ENCODE assay signal across 14 cellular contexts in the genomic region with DNA sequence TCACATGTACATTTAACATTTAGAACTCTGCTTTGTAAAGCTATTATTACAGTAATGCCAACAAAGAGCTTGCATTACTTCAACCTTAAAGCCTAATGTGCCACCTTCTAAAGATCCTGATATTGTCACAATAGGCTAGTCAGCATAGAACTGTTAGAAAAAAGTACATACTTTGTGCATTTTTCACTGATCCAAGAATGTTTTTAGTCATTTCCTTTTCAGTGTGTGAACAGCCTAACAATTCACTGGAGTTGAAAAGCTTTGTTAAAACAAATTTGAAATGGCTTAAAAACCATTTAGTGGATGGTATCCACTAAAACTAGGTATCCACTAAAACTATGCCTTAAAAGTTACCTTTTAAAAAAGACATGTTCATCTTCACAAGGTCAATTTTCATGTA. TPM values are rescaled to one million over a fixed set of nuclear protein-coding genes. Genes with fewer than 3 reads are reported as not detected.
DNase-seq lines count a peak whose midpoint lies in the region; ATAC-seq lines count a peak whose summit lies in the region.
"Had no signal": no experiment of that assay in that cellular context is flagged by ENCODE, and none has a peak within 500 bp of the region (broad histone marks: within the 10 kb centered on the region; RNA-seq: fewer than 3 reads in every experiment).

No MANE protein-coding gene starts in this region.

- no peak for ATAC-seq in activated T-helper 17 cell treated with anti-CD3 and anti-CD28 coated beads, Interleukin-2, amount 50 U/mL, for 72 hours (replicated peaks)
- ATAC-seq in stimulated activated naive CD8-positive, alpha-beta T cell treated with anti-CD3 and anti-CD28 coated beads, Interleukin-15, amount 100 ng/mL, for 72 hours = no peak
- ATAC-seq in GM19452 (IDR thresholded peaks at IDR 0.05; ENCODE audit: unreplicated experiment) = no peak
- ATAC-seq: left cardiac atrium; naive thymus-derived CD4-positive, alpha-beta T cell; PC-3; T-cell had no signal

- no peaks in the 10 kb centered on the region for H3K27me3 ChIP-seq in ACC112 (ENCODE audit: insufficient read depth, low read length)
- H3K27me3 ChIP-seq: sigmoid colon had no signal

- H3K36me3 Mint-ChIP-seq in activated T-helper 17 cell treated with anti-CD3 and anti-CD28 coated beads, Interleukin-2, amount 50 U/mL, for 72 hours (ENCODE audit: low read depth) = peaks cover 90% of the 10 kb centered on the region

- no peak overlapping the region for H2AFZ ChIP-seq in ACC112 (ENCODE audit: low read length, unreplicated experiment)

- H3K27me3 Mint-ChIP-seq in activated T-helper 17 cell treated with anti-CD3 and anti-CD28 coated beads, Interleukin-2, amount 50 U/mL, for 72 hours = no peaks in the 10 kb centered on the region
- no peaks in the 10 kb centered on the region for H3K27me3 Mint-ChIP-seq in stimulated activated naive CD8-positive, alpha-beta T cell treated with anti-CD3 and anti-CD28 coated beads, Interleukin-15, amount 100 ng/mL, for 72 hours
- H3K27me3 Mint-ChIP-seq: naive thymus-derived CD4-positive, alpha-beta T cell; T-cell had no signal

- H3K4me3 Mint-ChIP-seq in activated T-helper 17 cell treated with anti-CD3 and anti-CD28 coated beads, Interleukin-2, amount 50 U/mL, for 72 hours = peak overlapping the region; percentile 96
- H3K4me3 Mint-ChIP-seq in stimulated activated naive CD8-positive, alpha-beta T cell treated with anti-CD3 and anti-CD28 coated beads, Interleukin-15, amount 100 ng/mL, for 72 hours = no peak overlapping the region
- H3K4me3 Mint-ChIP-seq: naive thymus-derived CD4-positive, alpha-beta T cell; T-cell had no signal

- peaks cover 32% of the 10 kb centered on the region for H3K79me2 ChIP-seq in ACC112 (ENCODE audit: control insufficient read depth, insufficient read depth, low read length, unreplicated experiment)

- H3K36me3 ChIP-seq in ACC112 (ENCODE audit: insufficient read depth, low read length) = peaks cover 65% of the 10 kb centered on the region

- in situ Hi-C loops in ACHN (cut with HindIII; ENCODE audit: low pct_ligation_motif_present, low pct_unique_long_range_greater_than_20kb, low sequenced_read_pairs) = no loop called here

- H3K4me3 ChIP-seq in ACC112 (ENCODE audit: low read depth, low read length) = no peak overlapping the region
- H3K4me3 ChIP-seq: sigmoid colon had no signal

- DNase-seq in ELR (ENCODE audit: low read depth) (peak; percentile 66), iris pigment epithelial cell (ENCODE audit: low read depth) (peak; percentile 52), ACHN (no peak), amygdala (lab: John Stamatoyannopoulos, UW) (no peak)
- no peak for DNase-seq in stimulated activated naive CD8-positive, alpha-beta T cell treated with anti-CD3 and anti-CD28 coated beads, Interleukin-15, amount 100 ng/mL, for 72 hours
- DNase-seq: left cardiac atrium; naive thymus-derived CD4-positive, alpha-beta T cell; PC-3; sigmoid colon; substantia nigra; T-cell had no signal

- no peaks in the 10 kb centered on the region for H3K9me3 Mint-ChIP-seq in activated T-helper 17 cell treated with anti-CD3 and anti-CD28 coated beads, Interleukin-2, amount 50 U/mL, for 72 hours
- no peaks in the 10 kb centered on the region for H3K9me3 Mint-ChIP-seq in stimulated activated naive CD8-positive, alpha-beta T cell treated with anti-CD3 and anti-CD28 coated beads, Interleukin-15, amount 100 ng/mL, for 72 hours
- H3K9me3 Mint-ChIP-seq: T-cell had no signal

- H3K4me1 Mint-ChIP-seq in activated T-helper 17 cell treated with anti-CD3 and anti-CD28 coated beads, Interleukin-2, amount 50 U/mL, for 72 hours = peaks cover 17% of the 10 kb centered on the region
- peaks cover 35% of the 10 kb centered on the region for H3K4me1 Mint-ChIP-seq in stimulated activated naive CD8-positive, alpha-beta T cell treated with anti-CD3 and anti-CD28 coated beads, Interleukin-15, amount 100 ng/mL, for 72 hours

- H3K27ac ChIP-seq in ACC112 (ENCODE audit: low read depth, low read length) = peak overlapping the region; percentile 77
- H3K27ac ChIP-seq: sigmoid colon had no signal

- H3K27ac Mint-ChIP-seq in activated T-helper 17 cell treated with anti-CD3 and anti-CD28 coated beads, Interleukin-2, amount 50 U/mL, for 72 hours = peak overlapping the region; percentile 74
- no peak overlapping the region for H3K27ac Mint-ChIP-seq in stimulated activated naive CD8-positive, alpha-beta T cell treated with anti-CD3 and anti-CD28 coated beads, Interleukin-15, amount 100 ng/mL, for 72 hours

- peaks cover 35% of the 10 kb centered on the region for H3K4me1 ChIP-seq in ACC112 (ENCODE audit: control insufficient read depth, insufficient read depth, low read length, unreplicated experiment)

RNA-seq across cellular contexts. Expression of gene RPS6, which starts 4.5 kb away (rescaled TPM):
- 1,000 to 10,000 TPM; 2,772 to 3,529 TPM for total RNA-seq in activated T-helper 17 cell treated with anti-CD3 and anti-CD28 coated beads, Interleukin-2, amount 50 U/mL, for 72 hours

RNA-seq across cellular contexts. Expression of gene ACER2, which starts 33.3 kb away (rescaled TPM):
- 1 to 10 TPM; 2.9 to 3.1 TPM for total RNA-seq in activated T-helper 17 cell treated with anti-CD3 and anti-CD28 coated beads, Interleukin-2, amount 50 U/mL, for 72 hours

Comparison
In these comparisons a context has a peak if more than half of its experiments do, and no peak if none do; other contexts are left out.
1. DNase-seq: peak in ELR (single experiment) and iris pigment epithelial cell (single experiment); none in ACHN (single experiment), amygdala (0 of 56) and stimulated activated naive CD8-positive, alpha-beta T cell treated with anti-CD3 and anti-CD28 coated beads, Interleukin-15, amount 100 ng/mL, for 72 hours (0 of 2).